ENCODE assay signal across 21 cellular contexts in the genomic region with DNA sequence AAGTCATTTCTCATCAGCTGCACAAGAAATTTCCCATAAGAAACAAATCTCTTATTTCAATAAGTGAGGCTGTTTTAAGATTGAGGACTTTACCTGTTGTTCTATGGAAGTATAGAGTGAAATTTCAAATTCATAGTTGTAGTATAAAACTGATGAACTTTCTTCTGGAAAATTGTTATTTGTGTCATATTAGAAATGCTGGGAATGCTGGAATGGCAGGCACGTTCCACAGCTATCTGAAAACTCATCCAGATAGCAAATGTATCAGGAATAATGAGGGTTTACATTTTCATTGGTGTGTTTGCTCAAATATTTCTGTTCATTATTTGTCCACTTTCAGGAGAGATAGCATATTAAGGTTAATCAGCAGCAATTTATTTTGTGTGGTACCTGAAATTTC. TPM values are rescaled to one million over a fixed set of nuclear protein-coding genes. Genes with fewer than 3 reads are reported as not detected.
"Had no signal": no experiment of that assay in that cellular context is flagged by ENCODE, and none has a peak within 500 bp of the region (broad histone marks: within the 10 kb centered on the region; RNA-seq: fewer than 3 reads in every experiment).

No MANE protein-coding gene starts in this region.

- H3K27ac ChIP-seq: esophagus squamous epithelium, foreskin keratinocyte, left lung, neural progenitor cell, right lobe of liver, suprapubic skin had no signal

- H3K4me3 ChIP-seq: esophagus squamous epithelium, left lung, lower lobe of right lung, neural progenitor cell, ovary, right lobe of liver, suprapubic skin, transverse colon had no signal

- H3K4me1 Mint-ChIP-seq: central memory CD8-positive, alpha-beta T cell; memory B cell; neural progenitor cell; stimulated activated effector memory CD8-positive, alpha-beta T cell treated with anti-CD3 and anti-CD28 coated beads, Interleukin-12 subunit alpha, Interleukin-12 subunit beta, amount 100 ng/mL, for 72 hours had no signal

- H3K4me3 Mint-ChIP-seq: central memory CD8-positive, alpha-beta T cell; dendritic cell treated with granulocyte-macrophage colony-stimulating factor and Interleukin-4, amounts not matched to agents 40 ng/mL and 50 ng/mL, for 4 days; effector memory CD8-positive, alpha-beta T cell; memory B cell; mesothelial cell of epicardium; natural killer cell treated with Interleukin-12 subunit alpha and Interleukin-12 subunit beta and Interleukin-15 and Interleukin-18, amount 100 ng/mL, for 72 hours; neural progenitor cell; stimulated activated effector memory CD8-positive, alpha-beta T cell treated with anti-CD3 and anti-CD28 coated beads, Interleukin-12 subunit alpha, Interleukin-12 subunit beta, amount 100 ng/mL, for 72 hours had no signal

- H3K36me3 Mint-ChIP-seq: natural killer cell treated with Interleukin-12 subunit alpha and Interleukin-12 subunit beta and Interleukin-15 and Interleukin-18, amount 100 ng/mL, for 72 hours; neural progenitor cell; stimulated activated effector memory CD8-positive, alpha-beta T cell treated with anti-CD3 and anti-CD28 coated beads, Interleukin-12 subunit alpha, Interleukin-12 subunit beta, amount 100 ng/mL, for 72 hours had no signal

- H3K4me1 ChIP-seq: foreskin keratinocyte had no signal

- H3K27me3 ChIP-seq: esophagus squamous epithelium, foreskin keratinocyte, left lung, neural progenitor cell, ovary, right lobe of liver, suprapubic skin, transverse colon had no signal

- H3K27ac Mint-ChIP-seq: dendritic cell treated with granulocyte-macrophage colony-stimulating factor and Interleukin-4, amounts not matched to agents 40 ng/mL and 50 ng/mL, for 4 days; effector memory CD8-positive, alpha-beta T cell; memory B cell; mesothelial cell of epicardium; natural killer cell treated with Interleukin-12 subunit alpha and Interleukin-12 subunit beta and Interleukin-15 and Interleukin-18, amount 100 ng/mL, for 72 hours; neural progenitor cell; stimulated activated effector memory CD8-positive, alpha-beta T cell treated with anti-CD3 and anti-CD28 coated beads, Interleukin-12 subunit alpha, Interleukin-12 subunit beta, amount 100 ng/mL, for 72 hours had no signal

- DNase-seq: effector memory CD8-positive, alpha-beta T cell; esophagus squamous epithelium; foreskin keratinocyte; islet precursor cell; left lung; lower lobe of right lung; nucleus accumbens; ovary; right lobe of liver; stimulated activated CD4-positive, alpha-beta T cell treated with anti-CD3 and anti-CD28 coated beads, Interleukin-4, amount 100 ng/mL, for 1 hour; stimulated activated CD8-positive, alpha-beta memory T cell treated with anti-CD3 and anti-CD28 coated beads, Interleukin-4, amount 100 ng/mL, for 48 hours; stimulated activated naive CD8-positive, alpha-beta T cell treated with anti-CD3 and anti-CD28 coated beads, Interleukin-15, Interleukin-2, amounts not matched to agents 100 U/mL and 50 U/mL, for 24 hours; transverse colon had no signal

- H3K9me3 ChIP-seq: esophagus squamous epithelium, left lung, lower lobe of right lung, ovary, right lobe of liver, suprapubic skin, transverse colon had no signal

- H3K36me3 ChIP-seq: esophagus squamous epithelium, left lung, lower lobe of right lung, neural progenitor cell, ovary, right lobe of liver, suprapubic skin, transverse colon had no signal

- H3K27me3 Mint-ChIP-seq: dendritic cell treated with granulocyte-macrophage colony-stimulating factor and Interleukin-4, amounts not matched to agents 40 ng/mL and 50 ng/mL, for 4 days had no signal

- ATAC-seq: effector memory CD8-positive, alpha-beta T cell; foreskin keratinocyte; left lung; lower lobe of right lung; natural killer cell treated with Interleukin-12 subunit alpha and Interleukin-12 subunit beta and Interleukin-15 and Interleukin-18, amount 100 ng/mL, for 72 hours; right lobe of liver; stimulated activated effector memory CD8-positive, alpha-beta T cell treated with anti-CD3 and anti-CD28 coated beads, Interleukin-12 subunit alpha, Interleukin-12 subunit beta, amount 100 ng/mL, for 72 hours; stimulated activated naive CD8-positive, alpha-beta T cell treated with anti-CD3 and anti-CD28 coated beads, Interleukin-15, Interleukin-2, amounts not matched to agents 100 U/mL and 50 U/mL, for 24 hours had no signal

- H3K9me3 Mint-ChIP-seq: dendritic cell treated with granulocyte-macrophage colony-stimulating factor and Interleukin-4, amounts not matched to agents 40 ng/mL and 50 ng/mL, for 4 days; effector memory CD8-positive, alpha-beta T cell; natural killer cell treated with Interleukin-12 subunit alpha and Interleukin-12 subunit beta and Interleukin-15 and Interleukin-18, amount 100 ng/mL, for 72 hours; neural progenitor cell; stimulated activated effector memory CD8-positive, alpha-beta T cell treated with anti-CD3 and anti-CD28 coated beads, Interleukin-12 subunit alpha, Interleukin-12 subunit beta, amount 100 ng/mL, for 72 hours had no signal

RNA-seq across cellular contexts. Expression of gene CPED1, which starts 40.8 kb away (rescaled TPM):
- total RNA-seq: natural killer cell treated with Interleukin-12 subunit alpha and Interleukin-12 subunit beta and Interleukin-15 and Interleukin-18, amount 100 ng/mL, for 72 hours had no signal
